ENCODE assay signal across 26 cellular contexts in the genomic region with DNA sequence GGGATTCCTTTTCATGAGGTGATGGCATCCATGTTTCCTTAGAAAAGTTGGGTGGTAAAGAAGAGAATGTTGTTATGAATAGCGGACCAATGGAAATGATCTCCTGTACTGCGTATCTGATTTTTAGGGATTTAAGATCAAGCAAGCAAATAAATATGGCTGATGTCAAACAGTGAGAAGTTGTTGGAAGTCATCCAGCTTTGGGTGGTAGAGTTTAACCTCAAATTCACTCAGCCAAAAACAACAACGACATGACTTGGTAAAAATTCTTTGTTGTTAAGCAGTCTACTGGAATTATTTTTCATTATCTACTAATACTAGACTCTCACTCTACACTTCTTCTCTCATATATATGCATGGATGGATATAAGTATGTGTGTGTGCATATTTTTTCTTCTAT.
DNase-seq lines count a peak whose midpoint lies in the region; ATAC-seq and TF ChIP-seq lines count a peak whose summit lies in the region.
"Had no signal": no experiment of that assay in that cellular context is flagged by ENCODE, and none has a peak within 500 bp of the region (broad histone marks: within the 10 kb centered on the region; RNA-seq: fewer than 3 reads in every experiment).

No MANE protein-coding gene starts in this region.

- H3K27me3 ChIP-seq in breast epithelium = no peaks in the 10 kb centered on the region
- H3K27me3 ChIP-seq: BLaER1 treated with 17β-estradiol and CSF1 and Interleukin-3, amounts not matched to agents 10 nM and 100 nM had no signal

- peaks cover 43% of the 10 kb centered on the region for H3K27me3 Mint-ChIP-seq in MCF 10A (ENCODE audit: insufficient read depth, unreplicated experiment)

- no peak overlapping the region for H3K27ac Mint-ChIP-seq in MCF 10A (ENCODE audit: low read depth, unreplicated experiment)
- H3K27ac Mint-ChIP-seq: CD4-positive, alpha-beta memory T cell had no signal

- ATAC-seq in left colon (no peak), GM21381 (IDR thresholded peaks at IDR 0.05; ENCODE audit: unreplicated experiment) (no peak), omental fat pad (ENCODE audit: low FRiP score) (no peak)
- ATAC-seq: GM12878, HepG2, K562, Panc1 had no signal

- H3K4me1 Mint-ChIP-seq in MCF 10A (ENCODE audit: insufficient read depth, unreplicated experiment) = no peaks in the 10 kb centered on the region
- H3K4me1 Mint-ChIP-seq: CD4-positive, alpha-beta memory T cell had no signal

- peaks cover 3% of the 10 kb centered on the region for H3K9me3 Mint-ChIP-seq in MCF 10A (ENCODE audit: unreplicated experiment)

- no peaks in the 10 kb centered on the region for H3K9me3 ChIP-seq in breast epithelium
- H3K9me3 ChIP-seq: BLaER1 treated with 17β-estradiol and CSF1 and Interleukin-3, amounts not matched to agents 10 nM and 100 nM; Caco-2; SK-N-SH had no signal

- no peak overlapping the region for H3K4me3 Mint-ChIP-seq in MCF 10A (ENCODE audit: unreplicated experiment)
- H3K4me3 Mint-ChIP-seq: CD4-positive, alpha-beta memory T cell had no signal

- H3K27ac ChIP-seq in breast epithelium = no peak overlapping the region
- H3K27ac ChIP-seq: 22Rv1; BLaER1 treated with 17β-estradiol and CSF1 and Interleukin-3, amounts not matched to agents 10 nM and 100 nM had no signal

- no peak overlapping the region for H3K4me3 ChIP-seq in breast epithelium
- H3K4me3 ChIP-seq: BLaER1 treated with 17β-estradiol and CSF1 and Interleukin-3, amounts not matched to agents 10 nM and 100 nM; GM12878; K562 had no signal

- H3K36me3 Mint-ChIP-seq in MCF 10A (ENCODE audit: insufficient read depth, unreplicated experiment) = no peaks in the 10 kb centered on the region
- H3K36me3 Mint-ChIP-seq: CD4-positive, alpha-beta memory T cell had no signal

- intact Hi-C loops in MCF 10A (cut with micrococcal nuclease) = no loop called here
- intact Hi-C loops in breast epithelium (cut with DNase I; ENCODE audit: low total_unique reads) = no loop called here
- intact Hi-C loops in left colon (cut with DNase I, micrococcal nuclease) = no loop called here

- H3K4me1 ChIP-seq in breast epithelium = no peaks in the 10 kb centered on the region
- H3K4me1 ChIP-seq: Caco-2 had no signal

- H3K36me3 ChIP-seq in breast epithelium = no peaks in the 10 kb centered on the region
- H3K36me3 ChIP-seq: BLaER1 treated with 17β-estradiol and CSF1 and Interleukin-3, amounts not matched to agents 10 nM and 100 nM had no signal

- peak; percentile 41 for DNase-seq in MCF 10A (ENCODE audit: unreplicated experiment)
- DNase-seq in breast epithelium (ENCODE audit: low spot score in 2 of 2) = no peak
- peak; percentile 91 for DNase-seq in astrocyte of the hippocampus (ENCODE audit: low read depth, low spot score)
- DNase-seq in myocyte (ENCODE audit: low read depth) = peak; percentile 19
- DNase-seq in left colon = no peak
- no peak for DNase-seq in ecto neural progenitor cell (ENCODE audit: low spot score)
- DNase-seq in omental fat pad (ENCODE audit: low spot score) = no peak
- DNase-seq: Caco-2; CD4-positive, alpha-beta memory T cell; DMS 273 treated with DMSO at 0.1 percent for 48 hours; DMS79 treated with DMSO at 0.1 percent for 48 hours; NCI-H1092 treated with DMSO at 0.1 percent for 48 hours; NCI-H1436 treated with DMSO at 0.1 percent for 48 hours; NCI-H1930; NCI-H2227 treated with DMSO at 0.1 percent for 48 hours; NCI-H774; NK-92 treated with Interleukin-12 subunit alpha and Interleukin-12 subunit beta, amount 100 ng/mL, for 24 hours; SIG-M5; SK-N-SH had no signal

- POLR2A ChIA-PET in MCF 10A (lab: Yijun Ruan, JAX) = no interaction called here

- CTCF ChIA-PET in MCF 10A (lab: Yijun Ruan, JAX) = no interaction called here

- BruUV-seq in MCF 10A (replicated peaks; lab: Mats Ljungman, UMichigan) = no TSS peak

- TF ChIP-seq CTCF in MCF 10A (IDR thresholded peaks at IDR 0.05; ENCODE audit: unreplicated experiment) (no peak), breast epithelium (IDR thresholded peaks at IDR 0.05) (no peak), omental fat pad (IDR thresholded peaks at IDR 0.05) (no peak)

- TF ChIP-seq POLR2A in breast epithelium (IDR thresholded peaks at IDR 0.05) = no peak

Comparison
In these comparisons a context has a peak if more than half of its experiments do, and no peak if none do; other contexts are left out.
1. DNase-seq: peak in MCF 10A (single experiment), astrocyte of the hippocampus (single experiment) and myocyte (single experiment); none in breast epithelium (0 of 2), left colon (0 of 2), ecto neural progenitor cell (single experiment) and omental fat pad (single experiment).